Comparison of ENCODE assay signal across 1 cellular context in the genomic region with DNA sequence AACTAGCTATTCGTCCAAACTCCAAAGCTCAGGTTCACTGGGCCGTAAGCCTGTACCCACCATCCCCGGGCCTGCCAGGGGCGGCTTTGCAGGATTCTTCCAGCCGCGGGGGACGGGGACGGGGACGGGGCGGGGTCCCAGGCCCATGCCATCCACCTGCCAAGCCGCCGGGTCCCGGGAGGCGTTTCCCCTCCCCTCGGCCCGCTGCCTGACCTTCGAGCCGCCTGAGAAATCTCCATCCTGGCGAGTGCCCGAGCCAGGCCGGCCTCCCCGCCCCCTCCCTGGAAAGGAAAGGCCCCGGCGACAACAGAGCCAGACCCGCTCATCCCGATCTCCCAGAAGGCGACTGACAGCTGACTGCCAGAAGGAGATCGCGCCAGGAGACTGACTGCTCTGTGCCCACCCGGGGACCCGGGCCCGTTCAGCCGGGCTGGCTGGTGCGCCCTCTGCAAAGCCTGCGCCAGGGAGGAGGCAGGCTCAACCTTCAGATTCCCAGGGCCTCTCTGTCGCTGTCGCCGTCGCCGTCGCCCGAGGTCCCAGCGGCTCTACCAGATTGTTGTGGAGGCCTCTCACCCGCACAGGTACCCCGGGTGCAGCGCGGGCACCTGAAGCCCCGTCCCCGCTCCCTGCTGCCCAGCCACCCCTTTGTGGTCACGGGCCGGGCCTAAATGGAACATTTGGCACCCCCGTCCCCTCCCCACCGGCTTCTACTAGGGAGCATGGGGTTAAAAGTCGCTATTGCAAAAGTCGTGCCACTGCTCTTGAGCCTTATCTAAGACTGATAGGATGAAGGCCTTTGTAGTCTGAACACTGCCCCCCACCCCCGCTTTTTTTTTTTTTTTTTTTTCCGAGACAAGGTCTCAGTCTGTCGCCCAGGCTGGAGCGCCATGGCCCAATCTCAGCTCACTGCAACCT.
TF ChIP-seq lines count a peak whose summit lies in the region.

A gene (plus strand): TSS at position 315 of the 915 bp plus-strand sequence. CDS start 2,702 bp downstream, outside the sequence.

TF ChIP-seq in H1, 55 proteins besides CTCF, POLR2A, EP300 and RAD21:
- no peak for TF ChIP-seq SP1 (IDR thresholded peaks at IDR 0.05; ENCODE audit: low read depth, low read length)
- no peak for TF ChIP-seq CHD1 (IDR thresholded peaks at IDR 0.05; ENCODE audit: low read depth, low read length)
- TF ChIP-seq KDM4A (IDR thresholded peaks at IDR 0.05; ENCODE audit: low read depth, low read length, severe bottlenecking): peak; percentile 44
- TF ChIP-seq TBP (IDR thresholded peaks at IDR 0.05; ENCODE audit: low read depth, low read length): no peak
- TF ChIP-seq RNF2 (IDR thresholded peaks at IDR 0.05; ENCODE audit: borderline replicate concordance, low read depth, low read length, missing control alignments, poor library complexity, severe bottlenecking): no peak
- 0 out of 4 replicates have a peak, but pooled peaks of 1 of the 2 experiments have one; percentile 35 for TF ChIP-seq SIN3A (conservative IDR thresholded peaks at IDR 0.05 in 1 of 2, IDR thresholded peaks at IDR 0.05 in 1 of 2; ENCODE audit: low read depth in 1 of 2, low read length in 2 of 2)
- no peak for TF ChIP-seq NRF1 (IDR thresholded peaks at IDR 0.05; ENCODE audit: low read depth, low read length)
